In genomic region chr3:142993958-142994442, GRCh38 we compare ENCODE assay signal across 8 cellular contexts. TPM values are rescaled to one million over a fixed set of nuclear protein-coding genes. Genes with fewer than 3 reads are reported as not detected.
DNase-seq lines count a peak whose midpoint lies in the region; ATAC-seq, FAIRE-seq and TF ChIP-seq lines count a peak whose summit lies in the region.

No MANE protein-coding gene starts in this region.

- H4K20me1 ChIP-seq in H1 (replicated peaks in 1 of 2; ENCODE audit: control insufficient read depth in 1 of 2, insufficient read depth in 2 of 2, low read length in 2 of 2) = no peaks in the 10 kb centered on the region

- H3K14ac ChIP-seq in H1 (ENCODE audit: insufficient read length) = no peak overlapping the region

- FAIRE-seq in H1 (lab: Jason Lieb, UNC) = peak; percentile 98

- no peaks in the 10 kb centered on the region for H3K9me3 ChIP-seq in H1 (ENCODE audit: insufficient read depth in 2 of 2, low read depth in 1 of 2, low read length in 1 of 2)

- CTCF ChIA-PET in H1 (lab: Charles Lee; ENCODE audit: partially characterized antibody) = interaction anchor here (0.5 to 8.7 kb wide), 29 partner anchors 10 to 1134 kb away, joined by 3 to 122 read pairs (median 5); no protein-coding TSS in a partner anchor

- H3K79me2 ChIP-seq in H1 (ENCODE audit: control insufficient read depth in 1 of 2, insufficient read depth in 2 of 2, low read length in 2 of 2) = no peaks in the 10 kb centered on the region

- H3K9ac ChIP-seq in H1 (replicated peaks in 1 of 4; ENCODE audit: extremely low read depth in 1 of 4, low read depth in 3 of 4, low read length in 3 of 4) = no peak overlapping the region

- H3K18ac ChIP-seq in H1 (ENCODE audit: extremely low read depth, low read length) = no peak overlapping the region

- H4K91ac ChIP-seq in H1 (replicated peaks; ENCODE audit: insufficient read length, low read length) = no peak overlapping the region

- no peak overlapping the region for H4K8ac ChIP-seq in H1 (ENCODE audit: extremely low read depth, insufficient read depth, low read length)

- H3K79me1 ChIP-seq in H1 (ENCODE audit: low read depth, low read length) = no peaks in the 10 kb centered on the region

- no peak overlapping the region for H2BK15ac ChIP-seq in H1 (ENCODE audit: low read length)

- H3K23me2 ChIP-seq in H1 (ENCODE audit: low read depth, low read length) = no peaks in the 10 kb centered on the region; the same call in 1 of the 2 replicates

- POLR2A ChIA-PET in H1 (lab: Charles Lee; ENCODE audit: partially characterized antibody) = no interaction called here

- no peak overlapping the region for H3K4me3 ChIP-seq in H1 (ENCODE audit: extremely low read depth in 1 of 4, insufficient read depth in 2 of 4, low read depth in 3 of 4, low read length in 4 of 4)

- no peak for TF ChIP-seq EP300 in H1 (IDR thresholded peaks at IDR 0.05; ENCODE audit: borderline replicate concordance in 1 of 2, low read depth in 2 of 2, low read length in 2 of 2)

- no peak overlapping the region for H2BK20ac ChIP-seq in H1 (ENCODE audit: low read length)

- no peak overlapping the region for H2AFZ ChIP-seq in H1 (ENCODE audit: low read length)

- H2BK120ac ChIP-seq in H1 (replicated peaks; ENCODE audit: low read depth, low read length) = no peak overlapping the region

- H3K23ac ChIP-seq in H1 (ENCODE audit: insufficient read length) = no peak overlapping the region

- peak; percentile 81 to 89 for TF ChIP-seq RAD21 in H1 (IDR thresholded peaks at IDR 0.05 in 1 of 2, conservative IDR thresholded peaks at IDR 0.05 in 1 of 2; ENCODE audit: low read depth in 2 of 2, low read length in 2 of 2)

- no peak overlapping the region for H2AK5ac ChIP-seq in H1 (ENCODE audit: low read depth, low read length)

- TF ChIP-seq CTCF in H1 (IDR thresholded peaks at IDR 0.05; ENCODE audit: control extremely low read depth in 1 of 3, insufficient read depth in 1 of 3, low read depth in 1 of 3, low read length in 3 of 3) = peak; percentile 10 to 77 (median 77)

- no peak overlapping the region for H2BK12ac ChIP-seq in H1 (ENCODE audit: low read depth, low read length)

- TF ChIP-seq POLR2A in H1 (IDR thresholded peaks at IDR 0.05; ENCODE audit: control extremely low read depth in 1 of 2, low read depth in 2 of 2, low read length in 2 of 2) = no peak

- no peaks in the 10 kb centered on the region for H3K36me3 ChIP-seq in H1 (ENCODE audit: control insufficient read depth in 2 of 4, insufficient read depth in 4 of 4, low read length in 3 of 4)

- H4K5ac ChIP-seq in H1 (ENCODE audit: insufficient read length, low read depth, low read length) = no peak overlapping the region

- peak; percentile 76 for ATAC-seq in GM18858 (IDR thresholded peaks at IDR 0.05; ENCODE audit: unreplicated experiment)
- peak; percentile 66 for ATAC-seq in HG03469 (IDR thresholded peaks at IDR 0.05; ENCODE audit: unreplicated experiment)

- DNase-seq in AG08396 (ENCODE audit: low spot score) = peak; percentile 55
- peak; percentile 85 for DNase-seq in NCI-H82 (lab: John Stamatoyannopoulos, UW)
- DNase-seq in activated CD4-positive, alpha-beta T cell treated with anti-CD3 and anti-CD28 coated beads, Interleukin-2, amount 50 U/mL, for 48 hours = peak; percentile 59 to 66
- DNase-seq in H1 (ENCODE audit: low read depth in 1 of 2, low spot score in 2 of 2) = peak in 1 of 2 experiments; percentile 67
- peak; percentile 70 for DNase-seq in myocyte (ENCODE audit: low read depth)
- DNase-seq in stimulated activated naive CD4-positive, alpha-beta T cell treated with Interleukin-2 at 50 U/mL for 16 hours (lab: John Stamatoyannopoulos, UW) = peak; percentile 45

- no peak overlapping the region for H3K4me2 ChIP-seq in H1 (ENCODE audit: insufficient read depth in 1 of 2, low read depth in 2 of 2, low read length in 2 of 2)

- no peaks in the 10 kb centered on the region for H3K4me1 ChIP-seq in H1 (replicated peaks in 1 of 4; ENCODE audit: control insufficient read depth in 3 of 4, insufficient read depth in 4 of 4, low read length in 3 of 4)

- H3K27ac ChIP-seq in H1 (ENCODE audit: low read depth, low read length) = no peak overlapping the region

- WGBS in H1 (ENCODE audit: extremely low coverage in 1 of 2, insufficient coverage in 1 of 2, insufficient read length in 1 of 2, insufficient replicate concordance in 2 of 2, low coverage in 1 of 2, low lambda C conversion rate in 2 of 2, missing lambda C conversion rate in 1 of 2), 2 experiments = 26% methylated on average over 4 of the region's 4 CpGs; no CpG with 5 or more reads in 1 of the 2 experiments

- no peak overlapping the region for H2BK5ac ChIP-seq in H1 (ENCODE audit: low read depth, low read length)

- no peak overlapping the region for H3K56ac ChIP-seq in H1 (replicated peaks; ENCODE audit: insufficient read length, low read depth, low read length)

- no peak overlapping the region for H3K4ac ChIP-seq in H1 (replicated peaks; ENCODE audit: insufficient read length, low read depth, low read length)

- no peaks in the 10 kb centered on the region for H3K27me3 ChIP-seq in H1 (replicated peaks in 1 of 4; ENCODE audit: control insufficient read depth in 3 of 4, extremely low read depth in 1 of 4, insufficient read depth in 3 of 4, low read length in 3 of 4)

TF ChIP-seq in H1, 55 proteins besides CTCF, POLR2A, EP300 and RAD21:
- TF ChIP-seq SIRT6 (IDR thresholded peaks at IDR 0.05; ENCODE audit: low read length) = no peak
- TF ChIP-seq CEBPB (IDR thresholded peaks at IDR 0.05; ENCODE audit: low read depth, low read length) = peak; percentile 38; the same call in 1 of the 2 replicates
TF ChIP-seq in H1: peak in this region for 1.

RNA-seq across cellular contexts. Expression of gene U2SURP, which starts 7.4 kb away (rescaled TPM):
- 160 and 167 TPM in 2 replicates for total RNA-seq in H1 (2021; fragmentation: NEBNext Ultra II Directional; extraction: Animal tissue kit (Norgen Biotek cat#: 25700))
- polyA plus RNA-seq in H1 (2011; rRNA removed) = 14.4 and 22.2 TPM in 2 replicates
- 39.7 TPM for polyA plus RNA-seq in H1 (2011; cell fraction: cytosol; rRNA removed)
- 33.7 TPM for polyA plus RNA-seq in H1 (2011; cell fraction: nucleus; rRNA removed)
- polyA plus RNA-seq in H1 (2012, experiment 1 of 2) = 63.6 to 190 TPM (median 81.1 TPM) in 4 replicates
- polyA plus RNA-seq in H1 (2012, experiment 2 of 2) = 7.5 TPM
- polyA plus RNA-seq in H1 (2013, experiment 1 of 2) = 168 TPM
- 146 TPM for polyA plus RNA-seq in H1 (2013, experiment 2 of 2)
- polyA minus RNA-seq in H1 (2011; rRNA and poly(A)+ RNA removed) = 86.4 and 112 TPM in 2 replicates
- 52.3 TPM for polyA minus RNA-seq in H1 (2011; cell fraction: cytosol; rRNA and poly(A)+ RNA removed)
- 151 TPM for polyA minus RNA-seq in H1 (2011; cell fraction: nucleus; rRNA and poly(A)+ RNA removed)
- total RNA-seq in myocyte = 47.2 and 56.4 TPM in 2 replicates
- 18.1 TPM for polyA plus RNA-seq in myocyte (2012)

RNA-seq across cellular contexts. Expression of gene PAQR9, which starts 30.5 kb away (rescaled TPM):
- total RNA-seq in H1 (2021; fragmentation: NEBNext Ultra II Directional; extraction: Animal tissue kit (Norgen Biotek cat#: 25700)) = 2.6 and 2.7 TPM in 2 replicates
- polyA plus RNA-seq in H1 (2011; rRNA removed) = 5.2 and 7.5 TPM in 2 replicates
- polyA plus RNA-seq in H1 (2011; cell fraction: cytosol; rRNA removed) = 4.0 TPM
- 5.0 TPM for polyA plus RNA-seq in H1 (2011; cell fraction: nucleus; rRNA removed)
- polyA plus RNA-seq in H1 (2012, experiment 1 of 2) = 2.0 to 2.5 TPM (median 2.3 TPM) in 4 replicates
- 2.1 TPM for polyA plus RNA-seq in H1 (2012, experiment 2 of 2)
- 1.9 TPM for polyA plus RNA-seq in H1 (2013, experiment 1 of 2)
- 2.1 TPM for polyA plus RNA-seq in H1 (2013, experiment 2 of 2)
- polyA minus RNA-seq in H1 (2011; rRNA and poly(A)+ RNA removed) = 4.9 and 5.2 TPM in 2 replicates
- polyA minus RNA-seq in H1 (2011; cell fraction: cytosol; rRNA and poly(A)+ RNA removed) = 2.3 TPM
- polyA minus RNA-seq in H1 (2011; cell fraction: nucleus; rRNA and poly(A)+ RNA removed) = 10.7 TPM
- total RNA-seq in myocyte = not detected in 2 replicates
- polyA plus RNA-seq in myocyte (2012) = not detected
